Comparison of ENCODE assay signal across 23 cellular contexts in genomic region chr3:32301426-32301825, GRCh38.
"Had no signal": no experiment of that assay in that cellular context is flagged by ENCODE, and none has a peak within 500 bp of the region (broad histone marks: within the 10 kb centered on the region; RNA-seq: fewer than 3 reads in every experiment).

No MANE protein-coding gene starts in this region.

- H3K36me3 ChIP-seq: breast epithelium, esophagus squamous epithelium, left lung, lower lobe of right lung, right atrium auricular region, tibial artery, upper lobe of right lung had no signal

- H3K27me3 Mint-ChIP-seq: natural killer cell treated with Interleukin-12 subunit alpha and Interleukin-12 subunit beta and Interleukin-15 and Interleukin-18, amount 100 ng/mL, for 72 hours; stimulated activated naive CD8-positive, alpha-beta T cell treated with anti-CD3 and anti-CD28 coated beads, Interleukin-15, amount 100 ng/mL, for 72 hours had no signal

- ATAC-seq: activated naive CD4-positive, alpha-beta T cell treated with anti-CD3 and anti-CD28 coated beads, Interleukin-2, amount 50 U/mL, for 72 hours; activated T-cell treated with anti-CD3 and anti-CD28 coated beads, Interleukin-2, amount 50 U/mL, for 4 hours; left lung; lower lobe of right lung; natural killer cell treated with Interleukin-12 subunit alpha and Interleukin-12 subunit beta and Interleukin-15 and Interleukin-18, amount 100 ng/mL, for 72 hours; stimulated activated memory B cell treated with anti-CD40 and anti-IgM and Interleukin-4, amounts not matched to agents 10 μg/mL and 1 μg/mL and 100 μg/mL, for 72 hours; stimulated activated naive CD8-positive, alpha-beta T cell treated with anti-CD3 and anti-CD28 coated beads, Interleukin-15, amount 100 ng/mL, for 72 hours; upper lobe of right lung had no signal

- H3K27ac ChIP-seq: breast epithelium, epithelial cell of prostate, esophagus squamous epithelium, right atrium auricular region, tibial artery, upper lobe of right lung had no signal

- H3K9me3 Mint-ChIP-seq: activated T-cell treated with anti-CD3 and anti-CD28 coated beads, Interleukin-2, amount 50 U/mL, for 4 hours; natural killer cell treated with Interleukin-12 subunit alpha and Interleukin-12 subunit beta and Interleukin-15 and Interleukin-18, amount 100 ng/mL, for 72 hours; stimulated activated memory B cell treated with anti-CD40 and anti-IgM and Interleukin-4, amounts not matched to agents 10 μg/mL and 1 μg/mL and 100 μg/mL, for 72 hours had no signal

- H3K27me3 ChIP-seq: breast epithelium, esophagus squamous epithelium, left lung, right atrium auricular region, tibial artery, upper lobe of right lung had no signal

- H3K4me3 ChIP-seq: breast epithelium, esophagus squamous epithelium, left lung, lower lobe of right lung, right atrium auricular region, smooth muscle cell, tibial artery, upper lobe of right lung had no signal

- H3K36me3 Mint-ChIP-seq: natural killer cell treated with Interleukin-12 subunit alpha and Interleukin-12 subunit beta and Interleukin-15 and Interleukin-18, amount 100 ng/mL, for 72 hours had no signal

- H3K4me2 ChIP-seq: smooth muscle cell had no signal

- H3K4me1 ChIP-seq: breast epithelium had no signal

- DNase-seq: activated CD4-positive, alpha-beta T cell treated with anti-CD3 and anti-CD28 coated beads for 1 hour; activated CD4-positive, alpha-beta T cell treated with anti-CD3 and anti-CD28 coated beads, Interleukin-2, amount 50 U/mL, for 48 hours; activated T-cell treated with anti-CD3 and anti-CD28 coated beads, Interleukin-2, amount 50 U/mL, for 4 hours; central memory CD4-positive, alpha-beta T cell; esophagus squamous epithelium; foreskin melanocyte; left lung; lower lobe of right lung; mesenchymal stem cell; stimulated activated CD4-positive, alpha-beta T cell treated with anti-CD3 and anti-CD28 coated beads, Interleukin-1b, Interleukin-23, amount 100 ng/mL, for 48 hours; stimulated activated CD4-positive, alpha-beta T cell treated with anti-CD3 and anti-CD28 coated beads, Interleukin-4, amount 100 ng/mL, for 4 hours; stimulated activated CD8-positive, alpha-beta memory T cell treated with anti-CD3 and anti-CD28 coated beads, Interleukin-4, amount 100 ng/mL, for 48 hours; stimulated activated naive CD8-positive, alpha-beta T cell treated with anti-CD3 and anti-CD28 coated beads, Interleukin-15, amount 100 ng/mL, for 72 hours; substantia nigra; tibial artery; upper lobe of right lung had no signal

- H3K4me3 Mint-ChIP-seq: activated T-cell treated with anti-CD3 and anti-CD28 coated beads, Interleukin-2, amount 50 U/mL, for 4 hours; natural killer cell treated with Interleukin-12 subunit alpha and Interleukin-12 subunit beta and Interleukin-15 and Interleukin-18, amount 100 ng/mL, for 72 hours; stimulated activated memory B cell treated with anti-CD40 and anti-IgM and Interleukin-4, amounts not matched to agents 10 μg/mL and 1 μg/mL and 100 μg/mL, for 72 hours; stimulated activated naive CD8-positive, alpha-beta T cell treated with anti-CD3 and anti-CD28 coated beads, Interleukin-15, amount 100 ng/mL, for 72 hours had no signal

- H3K9me3 ChIP-seq: breast epithelium, esophagus squamous epithelium, left lung, lower lobe of right lung, right atrium auricular region, tibial artery, upper lobe of right lung had no signal

- H3K27ac Mint-ChIP-seq: natural killer cell treated with Interleukin-12 subunit alpha and Interleukin-12 subunit beta and Interleukin-15 and Interleukin-18, amount 100 ng/mL, for 72 hours; stimulated activated memory B cell treated with anti-CD40 and anti-IgM and Interleukin-4, amounts not matched to agents 10 μg/mL and 1 μg/mL and 100 μg/mL, for 72 hours had no signal
